Comparison of ENCODE assay signal across 1 cellular context in genomic region chr9:136122425-136123383, GRCh38.
TF ChIP-seq lines count a peak whose summit lies in the region.

No MANE protein-coding gene starts in this region.

TF ChIP-seq in HepG2, 621 proteins besides CTCF, POLR2A, EP300 and RAD21 (continued from another document):
- TF ChIP-seq SRSF9 (IDR thresholded peaks at IDR 0.05; ENCODE audit: borderline replicate concordance, insufficient read depth, low read depth, low read length, poor library complexity, severe bottlenecking) = no peak
- no peak for TF ChIP-seq ASH2L (IDR thresholded peaks at IDR 0.05; ENCODE audit: insufficient read length, low read depth, low read length)
- TF ChIP-seq ZNF776 (CRISPR knock-in tag; IDR thresholded peaks at IDR 0.05) = peak; percentile 30; the same call in 1 of the 2 replicates
- TF ChIP-seq HOXA3 (CRISPR knock-in tag; IDR thresholded peaks at IDR 0.05) = peak; percentile 22; the same call in 1 of the 2 replicates
- TF ChIP-seq CC2D1A (CRISPR knock-in tag; IDR thresholded peaks at IDR 0.05) = no peak
- TF ChIP-seq CAMTA2 (CRISPR knock-in tag; IDR thresholded peaks at IDR 0.05; ENCODE audit: borderline replicate concordance) = no peak
- TF ChIP-seq HHEX (CRISPR knock-in tag; IDR thresholded peaks at IDR 0.05) = no peak
- TF ChIP-seq ZNF619 (CRISPR knock-in tag; IDR thresholded peaks at IDR 0.05) = peak; percentile 70; the same call in 1 of the 2 replicates
